ENCODE assay signal across 30 cellular contexts in the genomic region with DNA sequence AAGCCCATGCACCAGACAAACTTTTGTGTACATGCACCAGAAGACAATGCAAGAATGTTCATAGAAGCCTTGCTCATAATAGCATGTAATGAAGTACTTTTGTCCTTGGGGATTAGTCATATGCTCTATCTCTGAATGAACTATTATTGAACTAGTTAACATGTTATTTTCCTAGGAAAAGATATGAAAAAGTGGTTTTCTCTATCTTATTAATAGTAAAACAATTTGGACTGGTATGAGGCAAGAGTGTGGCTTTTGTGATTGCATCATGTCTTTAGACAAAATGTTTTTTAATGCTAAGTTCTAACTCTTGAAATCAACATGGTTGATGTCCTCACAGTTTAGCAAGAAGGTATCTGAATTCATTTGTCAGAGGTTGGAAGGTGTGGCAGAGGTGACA. TPM values are rescaled to one million over a fixed set of nuclear protein-coding genes. Genes with fewer than 3 reads are reported as not detected.
DNase-seq lines count a peak whose midpoint lies in the region; ATAC-seq and TF ChIP-seq lines count a peak whose summit lies in the region.
"Had no signal": no experiment of that assay in that cellular context is flagged by ENCODE, and none has a peak within 500 bp of the region (broad histone marks: within the 10 kb centered on the region; RNA-seq: fewer than 3 reads in every experiment).

No MANE protein-coding gene starts in this region.

- H3K4me3 ChIP-seq in breast epithelium (no peak overlapping the region), adipocyte (ENCODE audit: low read length) (no peak overlapping the region), fibroblast of pulmonary artery (replicated peaks; ENCODE audit: low read depth, low read length) (no peak overlapping the region)
- H3K4me3 ChIP-seq: adrenal gland, gastrocnemius medialis, hepatocyte, K562, Peyer's patch, skin epidermis, thoracic aorta had no signal

- no peaks in the 10 kb centered on the region for H3K9me3 Mint-ChIP-seq in MCF 10A (ENCODE audit: unreplicated experiment)
- H3K9me3 Mint-ChIP-seq: activated T-helper 1 cell treated with anti-CD3 and anti-CD28 coated beads, Interleukin-12 subunit alpha, Interleukin-12 subunit beta, Interleukin-2, Interleukin-4 antibody, amounts not matched to agents 30 ng/mL and 10 ng/mL and 1 ng/mL, durations not matched to agents 14 hours and 24 hours and 36 hours; nephron; stimulated activated naive CD8-positive, alpha-beta T cell treated with anti-CD3 and anti-CD28 coated beads, Interleukin-15, Interleukin-2, amounts not matched to agents 100 ng/mL and 50 ng/mL, for 24 hours; T-helper 2 cell treated with Interferon-gamma antibody and Interleukin-4, amounts not matched to agents 5 μg/mL and 100 μg/mL, for 36 hours had no signal

- no peaks in the 10 kb centered on the region for H3K27me3 Mint-ChIP-seq in MCF 10A (ENCODE audit: insufficient read depth, unreplicated experiment)

- POLR2A ChIA-PET in MCF 10A (lab: Yijun Ruan, JAX): no interaction called here

- intact Hi-C loops in MCF 10A (cut with micrococcal nuclease): no loop called here
- intact Hi-C loops in breast epithelium (cut with DNase I; ENCODE audit: low total_unique reads): no loop called here
- intact Hi-C loops in left colon (cut with DNase I, micrococcal nuclease): no loop called here

- ATAC-seq in left colon: no peak
- ATAC-seq: gastrocnemius medialis, K562 had no signal

- H3K36me3 Mint-ChIP-seq in MCF 10A (ENCODE audit: insufficient read depth, unreplicated experiment): no peaks in the 10 kb centered on the region
- H3K36me3 Mint-ChIP-seq: brain had no signal

- H3K9me3 ChIP-seq in breast epithelium: no peaks in the 10 kb centered on the region
- no peaks in the 10 kb centered on the region for H3K9me3 ChIP-seq in adipocyte (ENCODE audit: control insufficient read depth, low read length)
- H3K9me3 ChIP-seq: adrenal gland, BE2C, gastrocnemius medialis, Peyer's patch, thoracic aorta had no signal

- no peak overlapping the region for H3K4me3 Mint-ChIP-seq in MCF 10A (ENCODE audit: unreplicated experiment)
- H3K4me3 Mint-ChIP-seq: activated T-helper 1 cell treated with anti-CD3 and anti-CD28 coated beads, Interleukin-12 subunit alpha, Interleukin-12 subunit beta, Interleukin-2, Interleukin-4 antibody, amounts not matched to agents 30 ng/mL and 10 ng/mL and 1 ng/mL, durations not matched to agents 14 hours and 24 hours and 36 hours; brain; nephron; stimulated activated naive CD8-positive, alpha-beta T cell treated with anti-CD3 and anti-CD28 coated beads, Interleukin-15, Interleukin-2, amounts not matched to agents 100 ng/mL and 50 ng/mL, for 24 hours; T-helper 2 cell treated with Interferon-gamma antibody and Interleukin-4, amounts not matched to agents 5 μg/mL and 100 μg/mL, for 36 hours had no signal

- no TSS peak for BruUV-seq in MCF 10A (replicated peaks; lab: Mats Ljungman, UMichigan)

- no peak for TF ChIP-seq CTCF in MCF 10A (IDR thresholded peaks at IDR 0.05; ENCODE audit: unreplicated experiment)
- TF ChIP-seq CTCF in breast epithelium (IDR thresholded peaks at IDR 0.05): no peak
- no peak for TF ChIP-seq CTCF in fibroblast of pulmonary artery (IDR thresholded peaks at IDR 0.05; ENCODE audit: low read length, missing control alignments)

- no peaks in the 10 kb centered on the region for H3K27me3 ChIP-seq in breast epithelium
- no peaks in the 10 kb centered on the region for H3K27me3 ChIP-seq in adipocyte (replicated peaks; ENCODE audit: control insufficient read depth, insufficient read depth, low read length)
- H3K27me3 ChIP-seq: adrenal gland, gastrocnemius medialis, hepatocyte, Peyer's patch had no signal

- peak; percentile 24 for DNase-seq in MCF 10A (ENCODE audit: unreplicated experiment)
- DNase-seq in breast epithelium (ENCODE audit: low spot score in 2 of 2): no peak
- DNase-seq in adipocyte (ENCODE audit: low read depth): peak; percentile 76
- peak; percentile 62 for DNase-seq in fibroblast of pulmonary artery (ENCODE audit: low read depth)
- DNase-seq in stromal cell of bone marrow (ENCODE audit: low read depth): peak; percentile 48
- DNase-seq in left colon: no peak
- no peak for DNase-seq in stimulated activated CD4-positive, alpha-beta T cell treated with anti-CD3 and anti-CD28 coated beads, Interleukin-4, amount 100 ng/mL, for 4 hours
- DNase-seq in activated CD8-positive, alpha-beta memory T cell treated with anti-CD3 and anti-CD28 coated beads, Interleukin-2, amount 50 U/mL, for 48 hours: no peak
- DNase-seq: activated CD4-positive, alpha-beta T cell treated with anti-CD3 and anti-CD28 coated beads, Interleukin-2, amount 50 U/mL, for 48 hours; activated CD4-positive, CD25-positive, alpha-beta regulatory T cell treated with anti-CD3 and anti-CD28 coated beads, Interleukin-2, amount 50 U/mL, for 72 hours; activated naive CD4-positive, alpha-beta T cell treated with Interleukin-2 at 50 U/mL for 16 hours; adrenal gland; BE2C; EL; gastrocnemius medialis; NCI-H1417 treated with DMSO at 0.1 percent for 48 hours; NCI-H2081 treated with DMSO at 0.1 percent for 48 hours; NCI-H345; NCI-H748 treated with DMSO at 0.1 percent for 48 hours; Peyer's patch; SIG-M5 had no signal

- no peak overlapping the region for H3K9ac ChIP-seq in adipocyte (ENCODE audit: low read length)

- CTCF ChIA-PET in MCF 10A (lab: Yijun Ruan, JAX): interaction anchor here (0.6 kb wide), 1 partner anchor 570 kb away, joined by 3 read pairs; no protein-coding TSS in a partner anchor

- no peaks in the 10 kb centered on the region for H3K4me1 ChIP-seq in breast epithelium
- peaks cover 15% of the 10 kb centered on the region for H3K4me1 ChIP-seq in adipocyte (ENCODE audit: control insufficient read depth, insufficient read depth, low read length)
- H3K4me1 ChIP-seq: adrenal gland, BE2C, gastrocnemius medialis, Peyer's patch had no signal

- no peak overlapping the region for H3K27ac ChIP-seq in breast epithelium
- H3K27ac ChIP-seq: adrenal gland, gastrocnemius medialis, hepatocyte, Peyer's patch, thoracic aorta had no signal

- H3K27ac Mint-ChIP-seq in MCF 10A (ENCODE audit: low read depth, unreplicated experiment): no peak overlapping the region
- H3K27ac Mint-ChIP-seq: activated T-helper 1 cell treated with anti-CD3 and anti-CD28 coated beads, Interleukin-12 subunit alpha, Interleukin-12 subunit beta, Interleukin-2, Interleukin-4 antibody, amounts not matched to agents 30 ng/mL and 10 ng/mL and 1 ng/mL, durations not matched to agents 14 hours and 24 hours and 36 hours; brain; stimulated activated naive CD8-positive, alpha-beta T cell treated with anti-CD3 and anti-CD28 coated beads, Interleukin-15, Interleukin-2, amounts not matched to agents 100 ng/mL and 50 ng/mL, for 24 hours; T-helper 2 cell treated with Interferon-gamma antibody and Interleukin-4, amounts not matched to agents 5 μg/mL and 100 μg/mL, for 36 hours had no signal

- H3K36me3 ChIP-seq in breast epithelium: no peaks in the 10 kb centered on the region
- H3K36me3 ChIP-seq in adipocyte (ENCODE audit: control insufficient read depth, insufficient read depth, low read length, severe bottlenecking): no peaks in the 10 kb centered on the region
- H3K36me3 ChIP-seq: adrenal gland, BE2C, gastrocnemius medialis, Peyer's patch, thoracic aorta had no signal

- no peaks in the 10 kb centered on the region for H3K4me1 Mint-ChIP-seq in MCF 10A (ENCODE audit: insufficient read depth, unreplicated experiment)
- H3K4me1 Mint-ChIP-seq: brain, nephron had no signal

- TF ChIP-seq POLR2A in breast epithelium (IDR thresholded peaks at IDR 0.05): no peak

RNA-seq across cellular contexts. Expression of a gene that starts 55.7 kb away (rescaled TPM):
- 40.6 and 51.3 TPM in 2 replicates for total RNA-seq in MCF 10A (2022)
- 1 to 10 TPM; 8.3 to 9.8 (median 8.8) TPM for total RNA-seq in breast epithelium
- 1 to 10 TPM; 3.8 to 7.1 TPM for total RNA-seq in left colon

Comparison
In these comparisons a context has a peak if more than half of its experiments do, and no peak if none do; other contexts are left out.
1. DNase-seq: peak in MCF 10A (single experiment), adipocyte (single experiment), fibroblast of pulmonary artery (single experiment) and stromal cell of bone marrow (single experiment); none in breast epithelium (0 of 2), left colon (0 of 2), stimulated activated CD4-positive, alpha-beta T cell treated with anti-CD3 and anti-CD28 coated beads, Interleukin-4, amount 100 ng/mL, for 4 hours (0 of 2) and activated CD8-positive, alpha-beta memory T cell treated with anti-CD3 and anti-CD28 coated beads, Interleukin-2, amount 50 U/mL, for 48 hours (single experiment).